ENCODE assay signal across 7 cellular contexts in genomic region chr4:118849867-118850812, GRCh38. TPM values are rescaled to one million over a fixed set of nuclear protein-coding genes. Genes with fewer than 3 reads are reported as not detected.
DNase-seq lines count a peak whose midpoint lies in the region; ATAC-seq and TF ChIP-seq lines count a peak whose summit lies in the region.

No MANE protein-coding gene starts in this region.

- intact Hi-C loops in right cardiac atrium (cut with DNase I), result no loop called here

- H3K27me3 Mint-ChIP-seq in activated T-cell treated with anti-CD3 and anti-CD28 coated beads, Interleukin-2, amount 50 U/mL, for 24 hours, result peaks cover 5% of the 10 kb centered on the region

- WGBS in right cardiac atrium, result 43% methylated on average over 7 of the region's 7 CpGs

- H3K36me3 Mint-ChIP-seq in activated T-cell treated with anti-CD3 and anti-CD28 coated beads, Interleukin-2, amount 50 U/mL, for 24 hours (ENCODE audit: low read depth), result peaks cover 11% of the 10 kb centered on the region

- ATAC-seq in GM21786 (IDR thresholded peaks at IDR 0.05; ENCODE audit: unreplicated experiment) (peak; percentile 97), right cardiac atrium (peak; percentile 26 to 59)

- H3K9me3 ChIP-seq in right cardiac atrium (ENCODE audit: control insufficient read depth, low read length), result no peaks in the 10 kb centered on the region

- H3K9me3 Mint-ChIP-seq in activated T-cell treated with anti-CD3 and anti-CD28 coated beads, Interleukin-2, amount 50 U/mL, for 24 hours, result no peaks in the 10 kb centered on the region

- H3K4me1 Mint-ChIP-seq in activated T-cell treated with anti-CD3 and anti-CD28 coated beads, Interleukin-2, amount 50 U/mL, for 24 hours (ENCODE audit: low read depth), result peaks cover 42% of the 10 kb centered on the region

- H3K27me3 ChIP-seq in right cardiac atrium (ENCODE audit: control insufficient read depth, insufficient read depth), result no peaks in the 10 kb centered on the region

- H3K27ac ChIP-seq in right cardiac atrium (ENCODE audit: low read length) (no peak overlapping the region), skin epidermis (peak overlapping the region in 8 of 21 experiments; percentile 7 to 77 (median 58))

- H3K4me1 ChIP-seq in right cardiac atrium (ENCODE audit: control insufficient read depth, insufficient read depth, low read length), result no peaks in the 10 kb centered on the region

- peak overlapping the region; percentile 64 for H3K4me3 ChIP-seq in right cardiac atrium (ENCODE audit: low read length)
- H3K4me3 ChIP-seq in skin epidermis, result peak overlapping the region; percentile 5 to 32 (median 18)

- in situ Hi-C loops in GM13976 (cut with MboI; ENCODE audit: low sequenced_read_pairs, unreplicated experiment), result no loop called here

- DNase-seq in GM13976 (ENCODE audit: low spot score), result peak; percentile 44
- DNase-seq in LoVo (ENCODE audit: low spot score), result peak; percentile 49
- no peak for DNase-seq in activated T-cell treated with anti-CD3 and anti-CD28 coated beads, Interleukin-2, amount 50 U/mL, for 24 hours
- DNase-seq in right cardiac atrium, result no peak
- DNase-seq in hypothalamus (lab: John Stamatoyannopoulos, UW), result no peak

- peak overlapping the region; percentile 86 for H3K4me3 Mint-ChIP-seq in activated T-cell treated with anti-CD3 and anti-CD28 coated beads, Interleukin-2, amount 50 U/mL, for 24 hours

- H3K27ac Mint-ChIP-seq in activated T-cell treated with anti-CD3 and anti-CD28 coated beads, Interleukin-2, amount 50 U/mL, for 24 hours, result peak overlapping the region; percentile 94

- no peak for TF ChIP-seq CTCF in GM13976 (IDR thresholded peaks at IDR 0.05; ENCODE audit: borderline replicate concordance, control extremely low read depth, extremely low read depth, insufficient read depth, missing control alignments)

RNA-seq across cellular contexts. Expression of gene SEC24D, which starts 14.2 kb away (rescaled TPM):
- 10 to 100 TPM; 13.8 to 37.1 (median 20.9) TPM for total RNA-seq in right cardiac atrium
- 7.3 TPM for polyA plus RNA-seq in right cardiac atrium

RNA-seq across cellular contexts. Expression of gene SYNPO2, which starts 38.5 kb away (rescaled TPM):
- 100 to 1,000 TPM; 111 to 134 (median 118) TPM for total RNA-seq in right cardiac atrium
- polyA plus RNA-seq in right cardiac atrium, result 29.6 TPM

Comparison
In these comparisons a context has a peak if more than half of its experiments do, and no peak if none do; other contexts are left out.
1. DNase-seq: peak in GM13976 (single experiment) and LoVo (single experiment); none in activated T-cell treated with anti-CD3 and anti-CD28 coated beads, Interleukin-2, amount 50 U/mL, for 24 hours (single experiment), right cardiac atrium (0 of 3) and hypothalamus (0 of 51).